16 cellular contexts compared by ENCODE assay signal in genomic region chrX:123324628-123325027, GRCh38.
DNase-seq lines count a peak whose midpoint lies in the region; ATAC-seq and TF ChIP-seq lines count a peak whose summit lies in the region.
"Had no signal": no experiment of that assay in that cellular context is flagged by ENCODE, and none has a peak within 500 bp of the region (broad histone marks: within the 10 kb centered on the region; RNA-seq: fewer than 3 reads in every experiment).

No MANE protein-coding gene starts in this region.

- H3K4me3 ChIP-seq in GM23338 = no peak overlapping the region
- H3K4me3 ChIP-seq: SJCRH30, thoracic aorta had no signal

- no peaks in the 10 kb centered on the region for H3K36me3 ChIP-seq in GM23338 (ENCODE audit: insufficient read depth)
- H3K36me3 ChIP-seq: SJCRH30, thoracic aorta had no signal

- no peaks in the 10 kb centered on the region for H4K20me1 ChIP-seq in GM23338 (replicated peaks; ENCODE audit: insufficient read depth)

- no peaks in the 10 kb centered on the region for H3F3A ChIP-seq in GM23338 (replicated peaks; ENCODE audit: low read depth)

- no peaks in the 10 kb centered on the region for H3K79me2 ChIP-seq in GM23338 (replicated peaks; ENCODE audit: insufficient read depth)

- no peaks in the 10 kb centered on the region for H3K9me2 ChIP-seq in GM23338 (ENCODE audit: insufficient read depth)

- H2AFZ ChIP-seq in GM23338 = no peak overlapping the region

- H3K4me1 ChIP-seq in GM23338 (ENCODE audit: insufficient read depth) = peaks cover 18% of the 10 kb centered on the region
- H3K4me1 ChIP-seq: SJCRH30 had no signal

- no peak for TF ChIP-seq CTCF in GM23338 (conservative IDR thresholded peaks at IDR 0.05; ENCODE audit: low read depth in 2 of 2)

- H3K36me3 Mint-ChIP-seq in GM23338 (ENCODE audit: low read depth) = no peaks in the 10 kb centered on the region
- H3K36me3 Mint-ChIP-seq: naive thymus-derived CD8-positive, alpha-beta T cell had no signal

- no peak overlapping the region for H3K27ac ChIP-seq in GM23338 (ENCODE audit: low read depth)
- H3K27ac ChIP-seq: SJCRH30, thoracic aorta had no signal

- peak overlapping the region; percentile 76 for H3K27ac Mint-ChIP-seq in GM23338
- H3K27ac Mint-ChIP-seq: B cell; naive thymus-derived CD8-positive, alpha-beta T cell had no signal

- H3K27me3 Mint-ChIP-seq in GM23338 (ENCODE audit: insufficient read depth, low read depth, poor library complexity) = no peaks in the 10 kb centered on the region
- H3K27me3 Mint-ChIP-seq: B cell had no signal

- no peak for DNase-seq in GM23338 (ENCODE audit: low spot score)
- peak; percentile 52 for DNase-seq in M059J (ENCODE audit: low read depth)
- DNase-seq in kidney tubule cell (ENCODE audit: low spot score) = peak; percentile 15
- DNase-seq in stimulated activated CD4-positive, alpha-beta T cell treated with anti-CD3 and anti-CD28 coated beads, Interleukin-2, amount 100 ng/mL, for 48 hours = no peak
- no peak for DNase-seq in SW480 (ENCODE audit: low spot score)
- DNase-seq: activated gamma-delta T cell treated with Interleukin-2 at 50 U/mL for 16 hours; aorta; erythroblast; glutamatergic neuron; naive thymus-derived CD8-positive, alpha-beta T cell; NCI-H446; SJCRH30 had no signal

- peak; percentile 69 for ATAC-seq in GM18867 (IDR thresholded peaks at IDR 0.05; ENCODE audit: unreplicated experiment)
- no peak for ATAC-seq in GM23338
- ATAC-seq in HG03045 (IDR thresholded peaks at IDR 0.05; ENCODE audit: unreplicated experiment) = no peak
- ATAC-seq: naive thymus-derived CD8-positive, alpha-beta T cell had no signal

- H3K9me3 Mint-ChIP-seq in GM23338 = no peaks in the 10 kb centered on the region
- H3K9me3 Mint-ChIP-seq: naive thymus-derived CD8-positive, alpha-beta T cell had no signal

- H3K4me1 Mint-ChIP-seq in GM23338 = peaks cover 22% of the 10 kb centered on the region
- H3K4me1 Mint-ChIP-seq: B cell; naive thymus-derived CD8-positive, alpha-beta T cell had no signal

- H3K4me3 Mint-ChIP-seq in GM23338 = no peak overlapping the region; the same call in 2 of the 3 replicates
- H3K4me3 Mint-ChIP-seq: B cell; naive thymus-derived CD8-positive, alpha-beta T cell had no signal

- 0 out of 2 replicates have a peak overlapping the region, but pooled peaks have one; percentile 34 for H3K4me2 ChIP-seq in GM23338

- H3K27me3 ChIP-seq in GM23338 (ENCODE audit: insufficient read depth) = no peaks in the 10 kb centered on the region
- H3K27me3 ChIP-seq: SJCRH30 had no signal

TF ChIP-seq in GM23338, 12 proteins besides CTCF, POLR2A, EP300 and RAD21:
- TF ChIP-seq JUNB (IDR thresholded peaks at IDR 0.05; ENCODE audit: unreplicated experiment) (no peak), ZNF462 (CRISPR knock-in tag; IDR thresholded peaks at IDR 0.05) (no peak), EZH2 (IDR thresholded peaks at IDR 0.05; ENCODE audit: low read depth, unreplicated experiment) (no peak), NANOG (IDR thresholded peaks at IDR 0.05; ENCODE audit: borderline replicate concordance) (no peak), POLR2AphosphoS5 (IDR thresholded peaks at IDR 0.05; ENCODE audit: low read depth) (no peak), STAT1 (IDR thresholded peaks at IDR 0.05; ENCODE audit: unreplicated experiment) (no peak), EZH2phosphoT487 (IDR thresholded peaks at IDR 0.05; ENCODE audit: unreplicated experiment) (no peak), ETS1 (IDR thresholded peaks at IDR 0.05) (no peak)
TF ChIP-seq in GM23338: peak in this region for 0.

Comparison
In these comparisons a context has a peak if more than half of its experiments do, and no peak if none do; other contexts are left out.
1. DNase-seq: peak in M059J (single experiment) and kidney tubule cell (single experiment); none in GM23338 (single experiment), stimulated activated CD4-positive, alpha-beta T cell treated with anti-CD3 and anti-CD28 coated beads, Interleukin-2, amount 100 ng/mL, for 48 hours (0 of 2) and SW480 (single experiment).